10 cellular contexts compared by ENCODE assay signal in the genomic region with DNA sequence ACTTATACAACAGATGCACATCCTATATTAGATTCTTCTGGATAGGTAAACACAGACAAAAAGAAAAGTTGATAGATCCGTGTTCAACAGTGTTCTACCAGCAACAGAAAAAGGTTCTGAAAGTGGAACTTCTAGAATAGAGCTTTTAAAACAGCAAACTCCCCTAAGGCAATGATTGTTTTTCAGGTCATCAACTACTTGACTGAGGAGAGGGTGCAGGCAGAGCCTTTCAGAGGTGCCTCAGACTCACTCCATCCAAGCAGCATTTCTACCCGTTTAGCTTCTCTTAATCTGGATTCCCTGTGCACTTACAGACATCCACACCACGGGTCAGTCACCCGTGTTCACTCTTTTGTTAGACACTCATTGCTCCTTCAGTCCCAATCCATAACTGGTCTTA. TPM values are rescaled to one million over a fixed set of nuclear protein-coding genes. Genes with fewer than 3 reads are reported as not detected.
A peak's percentile ranks its signal among the peaks of the same experiment; 100 is the strongest.
DNase-seq lines count a peak whose midpoint lies in the region; ATAC-seq, FAIRE-seq and TF ChIP-seq lines count a peak whose summit lies in the region.
"Had no signal": no experiment of that assay in that cellular context is flagged by ENCODE, and none has a peak within 500 bp of the region (broad histone marks: within the 10 kb centered on the region; RNA-seq: fewer than 3 reads in every experiment).

No MANE protein-coding gene starts in this region.

- no peak for FAIRE-seq in GM12891 (lab: Jason Lieb, UNC)

- H3K4me1 ChIP-seq in BLaER1, result peaks cover 99% of the 10 kb centered on the region
- H3K4me1 ChIP-seq in mesendoderm (ENCODE audit: control insufficient read depth, low read depth, low read length), result peaks cover 21% of the 10 kb centered on the region

- H4K20me1 ChIP-seq in BLaER1, result peaks cover 72% of the 10 kb centered on the region

- H3K4me3 Mint-ChIP-seq in activated T-helper 2 cell treated with anti-CD3 and anti-CD28 coated beads, Interferon-gamma antibody, Interleukin-2, Interleukin-4, amounts not matched to agents 10 μg/mL and 5 μg/mL and 100 μg/mL, durations not matched to agents 14 hours and 24 hours and 36 hours (ENCODE audit: low read depth), result no peak overlapping the region
- H3K4me3 Mint-ChIP-seq: natural killer cell treated with Interleukin-12 subunit alpha and Interleukin-12 subunit beta and Interleukin-15 and Interleukin-18, amount 100 ng/mL, for 72 hours had no signal

- H2AK5ac ChIP-seq in mesendoderm (ENCODE audit: low read length), result no peak overlapping the region

- WGBS in mesendoderm (ENCODE audit: extremely low coverage, insufficient coverage, low lambda C conversion rate), result no CpG with 5 or more reads among the region's 4 CpGs

- H3K79me2 ChIP-seq in mesendoderm (ENCODE audit: control insufficient read depth, insufficient read depth, low read length), result peaks cover 2% of the 10 kb centered on the region

- no peak overlapping the region for H3K56ac ChIP-seq in mesendoderm (ENCODE audit: low read length)

- ATAC-seq in GM19025 (IDR thresholded peaks at IDR 0.05; ENCODE audit: low read depth, unreplicated experiment) (peak; percentile 46), HG02981 (IDR thresholded peaks at IDR 0.05; ENCODE audit: unreplicated experiment) (peak; percentile 39), HG02610 (IDR thresholded peaks at IDR 0.05; ENCODE audit: unreplicated experiment) (no peak), sciatic nerve (no peak)

- H3K4me2 ChIP-seq in BLaER1, result peak overlapping the region; percentile 86
- H3K4me2 ChIP-seq in mesendoderm (ENCODE audit: low read length), result no peak overlapping the region

- H3K27me3 Mint-ChIP-seq in activated T-helper 2 cell treated with anti-CD3 and anti-CD28 coated beads, Interferon-gamma antibody, Interleukin-2, Interleukin-4, amounts not matched to agents 10 μg/mL and 5 μg/mL and 100 μg/mL, durations not matched to agents 14 hours and 24 hours and 36 hours (ENCODE audit: low read depth), result no peaks in the 10 kb centered on the region
- H3K27me3 Mint-ChIP-seq: natural killer cell treated with Interleukin-12 subunit alpha and Interleukin-12 subunit beta and Interleukin-15 and Interleukin-18, amount 100 ng/mL, for 72 hours had no signal

- no peaks in the 10 kb centered on the region for H3K9me3 Mint-ChIP-seq in activated T-helper 2 cell treated with anti-CD3 and anti-CD28 coated beads, Interferon-gamma antibody, Interleukin-2, Interleukin-4, amounts not matched to agents 10 μg/mL and 5 μg/mL and 100 μg/mL, durations not matched to agents 14 hours and 24 hours and 36 hours
- H3K9me3 Mint-ChIP-seq: natural killer cell treated with Interleukin-12 subunit alpha and Interleukin-12 subunit beta and Interleukin-15 and Interleukin-18, amount 100 ng/mL, for 72 hours had no signal

- H2BK15ac ChIP-seq in mesendoderm (replicated peaks; ENCODE audit: low read depth), result no peak overlapping the region

- H3K9ac ChIP-seq in BLaER1, result peak overlapping the region; percentile 30; the same call in 1 of the 2 replicates
- no peak overlapping the region for H3K9ac ChIP-seq in mesendoderm (ENCODE audit: low read length)

- H3K36me3 ChIP-seq in BLaER1 (peaks cover 16% of the 10 kb centered on the region), mesendoderm (ENCODE audit: control insufficient read depth, insufficient read depth, low read length) (no peaks in the 10 kb centered on the region)

- H4K5ac ChIP-seq in mesendoderm (ENCODE audit: low read length), result no peak overlapping the region

- no peak for DNase-seq in activated T-helper 2 cell treated with anti-CD3 and anti-CD28 coated beads, Interferon-gamma antibody, Interleukin-2, Interleukin-4, amounts not matched to agents 10 μg/mL and 5 μg/mL and 100 μg/mL, durations not matched to agents 14 hours and 24 hours and 36 hours (ENCODE audit: low spot score)
- no peak for DNase-seq in GM12891 (ENCODE audit: insufficient read length, low spot score)
- DNase-seq in sciatic nerve (ENCODE audit: low spot score), result no peak
- no peak for DNase-seq in mesendoderm

- peak overlapping the region; percentile 80 for H3K27ac Mint-ChIP-seq in activated T-helper 2 cell treated with anti-CD3 and anti-CD28 coated beads, Interferon-gamma antibody, Interleukin-2, Interleukin-4, amounts not matched to agents 10 μg/mL and 5 μg/mL and 100 μg/mL, durations not matched to agents 14 hours and 24 hours and 36 hours
- H3K27ac Mint-ChIP-seq: natural killer cell treated with Interleukin-12 subunit alpha and Interleukin-12 subunit beta and Interleukin-15 and Interleukin-18, amount 100 ng/mL, for 72 hours had no signal

- no peak overlapping the region for H3K18ac ChIP-seq in mesendoderm (ENCODE audit: low read length)

- peaks cover 60% of the 10 kb centered on the region for H3K4me1 Mint-ChIP-seq in activated T-helper 2 cell treated with anti-CD3 and anti-CD28 coated beads, Interferon-gamma antibody, Interleukin-2, Interleukin-4, amounts not matched to agents 10 μg/mL and 5 μg/mL and 100 μg/mL, durations not matched to agents 14 hours and 24 hours and 36 hours (ENCODE audit: low read depth)

- H3K27ac ChIP-seq in BLaER1 (peak overlapping the region; percentile 66; the same call in 1 of the 2 replicates), mesendoderm (ENCODE audit: low read depth, low read length) (no peak overlapping the region)
- H3K27ac ChIP-seq: RWPE1 had no signal

- no peak overlapping the region for H4K8ac ChIP-seq in mesendoderm (ENCODE audit: low read depth, low read length)

- peaks cover 48% of the 10 kb centered on the region for H3K36me3 Mint-ChIP-seq in activated T-helper 2 cell treated with anti-CD3 and anti-CD28 coated beads, Interferon-gamma antibody, Interleukin-2, Interleukin-4, amounts not matched to agents 10 μg/mL and 5 μg/mL and 100 μg/mL, durations not matched to agents 14 hours and 24 hours and 36 hours (ENCODE audit: low read depth)

- no peak overlapping the region for H3K23ac ChIP-seq in mesendoderm (ENCODE audit: low read length)

- TF ChIP-seq POLR2A in GM12891 (IDR thresholded peaks at IDR 0.05; ENCODE audit: low read depth, low read length), result no peak

- intact Hi-C loops in activated T-helper 2 cell treated with anti-CD3 and anti-CD28 coated beads, Interferon-gamma antibody, Interleukin-2, Interleukin-4, amounts not matched to agents 10 μg/mL and 5 μg/mL and 100 μg/mL, durations not matched to agents 14 hours and 24 hours and 36 hours (cut with micrococcal nuclease), result no loop called here
- intact Hi-C loops in sciatic nerve (cut with DNase I), result no loop called here

- H3K79me1 ChIP-seq in mesendoderm (ENCODE audit: low read length), result peaks cover 13% of the 10 kb centered on the region

- no peaks in the 10 kb centered on the region for H3K9me3 ChIP-seq in BLaER1

- H3K4ac ChIP-seq in mesendoderm (ENCODE audit: low read depth, low read length), result no peak overlapping the region

- no peak overlapping the region for H2BK5ac ChIP-seq in mesendoderm (ENCODE audit: low read length)

- no peak overlapping the region for H2BK120ac ChIP-seq in mesendoderm (ENCODE audit: low read depth, low read length)

- H3K4me3 ChIP-seq in BLaER1 (no peak overlapping the region), mesendoderm (ENCODE audit: low read length) (no peak overlapping the region)

- H3K27me3 ChIP-seq in BLaER1, result no peaks in the 10 kb centered on the region
- H3K27me3 ChIP-seq in mesendoderm (ENCODE audit: insufficient read depth, low read length, poor library complexity), result no peaks in the 10 kb centered on the region

TF ChIP-seq in GM12891, 5 proteins besides CTCF, POLR2A, EP300 and RAD21:
- TF ChIP-seq PAX5 (IDR thresholded peaks at IDR 0.05; ENCODE audit: insufficient read depth, low read length, severe bottlenecking) (no peak), POLR2AphosphoS5 (IDR thresholded peaks at IDR 0.05; ENCODE audit: low read depth, low read length) (no peak), TAF1 (IDR thresholded peaks at IDR 0.05; ENCODE audit: low read depth, low read length) (no peak), SPI1 (IDR thresholded peaks at IDR 0.05; ENCODE audit: low read depth, low read length) (no peak), POU2F2 (IDR thresholded peaks at IDR 0.05; ENCODE audit: low read depth, low read length) (no peak)

RNA-seq across cellular contexts. Expression of a gene that starts 28.9 kb away (rescaled TPM):
- 359 TPM in 2 replicates for total RNA-seq in activated T-helper 2 cell treated with anti-CD3 and anti-CD28 coated beads, Interferon-gamma antibody, Interleukin-2, Interleukin-4, amounts not matched to agents 10 μg/mL and 5 μg/mL and 100 μg/mL, durations not matched to agents 14 hours and 24 hours and 36 hours
- polyA plus RNA-seq in GM12891 (2012; ENCODE audit: low read depth, missing spikeins), result 15.3 TPM
- 173 TPM for total RNA-seq in sciatic nerve
- 58.5 TPM for polyA plus RNA-seq in mesendoderm (2013, experiment 1 of 2)
- polyA plus RNA-seq in mesendoderm (2013, experiment 2 of 2), result 59.6 TPM

Comparison
In these comparisons a context has a peak if more than half of its experiments do, and no peak if none do; other contexts are left out.
1. ATAC-seq: peak in GM19025 (single experiment) and HG02981 (single experiment); none in HG02610 (single experiment) and sciatic nerve (single experiment).